8 cellular contexts compared by ENCODE assay signal in the genomic region with DNA sequence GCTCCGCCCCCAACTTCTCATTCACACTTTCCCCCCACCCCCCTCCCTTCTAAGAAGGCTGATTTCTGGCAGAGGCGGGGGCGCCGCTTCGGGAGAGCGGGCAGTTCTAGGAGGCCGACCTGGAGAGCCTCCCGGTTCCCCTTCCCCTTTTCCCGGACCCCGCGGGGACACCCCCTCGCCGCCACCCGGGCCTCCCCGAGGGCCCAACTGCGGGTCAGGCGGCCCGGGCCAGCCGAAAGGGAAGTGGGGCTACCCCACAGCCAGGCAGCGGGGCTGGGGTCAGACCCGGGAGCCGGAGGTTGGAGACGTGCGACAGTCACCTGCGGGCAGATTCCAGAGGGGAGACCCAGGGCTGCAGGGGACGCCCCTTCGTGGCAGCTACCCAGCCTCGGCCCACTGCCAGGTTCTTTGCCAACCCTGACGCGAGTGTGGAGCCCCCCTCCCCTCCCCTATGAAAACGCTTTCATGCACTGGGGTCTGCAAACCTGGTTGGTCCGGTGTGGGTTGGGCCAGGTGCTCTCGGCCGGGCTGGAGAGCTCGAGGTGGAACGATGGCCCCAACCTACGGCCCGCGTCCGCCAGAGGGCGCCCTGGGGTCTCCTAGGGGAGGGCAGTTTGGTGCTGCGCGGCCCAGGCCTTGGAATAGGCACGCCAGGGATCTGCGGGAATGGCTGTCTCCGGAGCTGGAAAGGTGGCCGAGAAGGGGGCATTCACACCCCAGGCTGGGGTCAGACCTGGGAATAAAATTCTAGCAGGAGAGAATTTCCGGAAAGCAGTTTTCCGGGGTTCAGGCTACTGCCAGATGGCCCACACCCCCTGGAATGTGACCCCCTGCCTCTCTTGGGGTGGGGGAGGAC.
A peak's percentile ranks its signal among the peaks of the same experiment; 100 is the strongest.
DNase-seq lines count a peak whose midpoint lies in the region; ATAC-seq and TF ChIP-seq lines count a peak whose summit lies in the region.

No MANE protein-coding gene starts in this region.

- TF ChIP-seq CTCF in cardiac fibroblast (IDR thresholded peaks at IDR 0.05; ENCODE audit: low read depth, low read length), result peak; percentile 91

- H3K4me3 ChIP-seq in GM08714 (ENCODE audit: low read length) (peak overlapping the region; percentile 90; the same call in 1 of the 2 replicates), cardiac fibroblast (replicated peaks in 1 of 2; ENCODE audit: low read depth in 2 of 2, low read length in 2 of 2) (peak overlapping the region; percentile 65 to 95)

- peak; percentile 94 for DNase-seq in NCI-H2227 (lab: John Stamatoyannopoulos, UW; ENCODE audit: unreplicated experiment)
- peak; percentile 83 for DNase-seq in activated CD4-positive, CD25-positive, alpha-beta regulatory T cell treated with anti-CD3 and anti-CD28 coated beads, Interleukin-2, amount 50 U/mL, for 16 hours (ENCODE audit: low read depth, low spot score)
- DNase-seq in cardiac fibroblast (ENCODE audit: low read depth in 2 of 2), result peak; percentile 87 to 91
- peak; percentile 99 for DNase-seq in islet precursor cell
- DNase-seq in stimulated activated CD4-positive, alpha-beta T cell treated with anti-CD3 and anti-CD28 coated beads, Interleukin-12 subunit alpha, Interleukin-12 subunit beta, amount 100 ng/mL, for 24 hours (ENCODE audit: low read depth in 2 of 2), result peak; percentile 80 to 95

- ATAC-seq in HG03039 (IDR thresholded peaks at IDR 0.05; ENCODE audit: unreplicated experiment), result peak; percentile 18
- ATAC-seq in GM19455 (IDR thresholded peaks at IDR 0.05; ENCODE audit: unreplicated experiment), result no peak
